In genomic region chr2:240233891-240234502, GRCh38 we compare ENCODE assay signal across 9 cellular contexts.
DNase-seq lines count a peak whose midpoint lies in the region; ATAC-seq and TF ChIP-seq lines count a peak whose summit lies in the region.
"Had no signal": no experiment of that assay in that cellular context is flagged by ENCODE, and none has a peak within 500 bp of the region (broad histone marks: within the 10 kb centered on the region; RNA-seq: fewer than 3 reads in every experiment).

No MANE protein-coding gene starts in this region.

- TF ChIP-seq POLR2A in heart left ventricle (IDR thresholded peaks at IDR 0.05), result no peak

- TF ChIP-seq CTCF in heart left ventricle (IDR thresholded peaks at IDR 0.05), result no peak
- TF ChIP-seq CTCF in GM13977 (IDR thresholded peaks at IDR 0.05; ENCODE audit: extremely low read depth, insufficient read depth, missing control alignments), result no peak

- H3K14ac ChIP-seq in mesenchymal stem cell (ENCODE audit: low read length in 2 of 2), result no peak overlapping the region

- ATAC-seq in heart left ventricle, result peak in 1 of 4 donors; percentile 1
- ATAC-seq in left cardiac atrium, result no peak
- ATAC-seq in aorta (ENCODE audit: low FRiP score), result no peak
- no peak for ATAC-seq in GM19455 (IDR thresholded peaks at IDR 0.05; ENCODE audit: unreplicated experiment)

- no peak overlapping the region for H3K4me3 ChIP-seq in heart left ventricle
- no peak overlapping the region for H3K4me3 ChIP-seq in mesenchymal stem cell (ENCODE audit: insufficient read depth in 1 of 2, low read depth in 1 of 2, low read length in 2 of 2)
- H3K4me3 ChIP-seq in aorta (ENCODE audit: low read length in 2 of 2), result no peak overlapping the region

- 39 to 43% (median 40%) methylated on average over 12 to 15 of the region's 15 CpGs for WGBS in heart left ventricle, 4 donors
- WGBS in mesenchymal stem cell, result 68% methylated on average over 15 of the region's 15 CpGs
- WGBS in aorta, 2 donors, result 48 to 49% methylated on average over 15 of the region's 15 CpGs

- peaks cover 0 to 13% (median 5%) of the 10 kb centered on the region in 12 donors for H3K9me3 ChIP-seq in heart left ventricle
- peaks cover 6% of the 10 kb centered on the region for H3K9me3 ChIP-seq in mesenchymal stem cell (ENCODE audit: control insufficient read depth, low read length)
- no peaks in the 10 kb centered on the region for H3K9me3 ChIP-seq in aorta (ENCODE audit: control insufficient read depth, low read length)

- peak overlapping the region in 1 of 2 experiments; percentile 16 for H3K18ac ChIP-seq in mesenchymal stem cell (ENCODE audit: low read depth in 1 of 2, low read length in 2 of 2)

- H3K27me3 ChIP-seq in heart left ventricle (no peaks in the 10 kb centered on the region), mesenchymal stem cell (ENCODE audit: control insufficient read depth in 1 of 2, insufficient read depth in 1 of 2, low read length in 2 of 2) (peaks cover 0 to 37% of the 10 kb centered on the region in 2 experiments), aorta (ENCODE audit: control insufficient read depth in 1 of 2, insufficient read depth in 2 of 2, low read length in 1 of 2) (no peaks in the 10 kb centered on the region)

- H3K23ac ChIP-seq in mesenchymal stem cell (ENCODE audit: low read length in 2 of 2), result no peak overlapping the region

- H2BK120ac ChIP-seq in mesenchymal stem cell (ENCODE audit: low read depth, low read length), result no peak overlapping the region

- no peak overlapping the region for H3K4me2 ChIP-seq in mesenchymal stem cell (ENCODE audit: low read length, poor library complexity, severe bottlenecking)

- no peak overlapping the region for H3K4ac ChIP-seq in mesenchymal stem cell (ENCODE audit: low read depth in 1 of 2, low read length in 2 of 2)

- H2AFZ ChIP-seq in mesenchymal stem cell (ENCODE audit: low read depth, low read length), result no peak overlapping the region

- peaks cover 0 to 54% (median 22%) of the 10 kb centered on the region in 12 donors for H3K4me1 ChIP-seq in heart left ventricle
- no peaks in the 10 kb centered on the region for H3K4me1 ChIP-seq in mesenchymal stem cell (ENCODE audit: control insufficient read depth, insufficient read depth, low read depth, low read length)
- no peaks in the 10 kb centered on the region for H3K4me1 ChIP-seq in aorta (ENCODE audit: control insufficient read depth in 1 of 2, insufficient read depth in 2 of 2, low read length in 2 of 2)

- in situ Hi-C loops in GM13977 (cut with MboI; ENCODE audit: low pct_unique_long_range_greater_than_20kb, low sequenced_read_pairs, unreplicated experiment), result no loop called here

- H3K9ac ChIP-seq in mesenchymal stem cell (ENCODE audit: low read length), result no peak overlapping the region

- intact Hi-C loops in heart left ventricle (cut with DNase I) (loop anchor here (1.0 to 10.0 kb wide), 13 partner anchors 25 to 351 kb away; partner anchors contain the start of genes CAPN10 (in 1 of the 10), DUSP28 (in 1 of the 10) and RNPEPL1 (in 1 of the 10)), left cardiac atrium (cut with DNase I) (loop anchor here (1.0 to 2.0 kb wide), 2 partner anchors 204 to 205 kb away; no protein-coding TSS in a partner anchor), aorta (cut with DNase I) (loop anchor here (1.0 to 5.0 kb wide), 5 partner anchors 25 to 205 kb away; no protein-coding TSS in a partner anchor)

- DNase-seq in heart left ventricle, result peak in 3 of 5 donors; percentile 12 to 44 (median 19)
- no peak for DNase-seq in left cardiac atrium
- no peak for DNase-seq in caudate nucleus (lab: John Stamatoyannopoulos, UW)
- DNase-seq in mesenchymal stem cell, result peak; percentile 18
- peak; percentile 42 to 75 for DNase-seq in aorta
- DNase-seq in DMS79 treated with DMSO at 0.1 percent for 48 hours (lab: John Stamatoyannopoulos, UW), result no peak
- DNase-seq in GM13977 (ENCODE audit: low spot score), result no peak
- DNase-seq: NCI-H510A treated with DMSO at 0.1 percent for 48 hours had no signal

- no peak overlapping the region for H4K8ac ChIP-seq in mesenchymal stem cell (ENCODE audit: low read length)

- H2BK15ac ChIP-seq in mesenchymal stem cell (ENCODE audit: low read depth, poor library complexity, severe bottlenecking), result no peak overlapping the region

- no peaks in the 10 kb centered on the region for H3K79me1 ChIP-seq in mesenchymal stem cell (replicated peaks; ENCODE audit: low read length, poor library complexity, severe bottlenecking)

- H2BK12ac ChIP-seq in mesenchymal stem cell (ENCODE audit: low read length in 2 of 2), result no peak overlapping the region

- H2BK5ac ChIP-seq in mesenchymal stem cell (ENCODE audit: low read depth, low read length, poor library complexity, severe bottlenecking), result no peak overlapping the region

- H3K36me3 ChIP-seq in heart left ventricle, result no peaks in the 10 kb centered on the region
- H3K36me3 ChIP-seq in mesenchymal stem cell (ENCODE audit: control insufficient read depth in 1 of 2, insufficient read depth in 2 of 2, low read depth in 1 of 2, low read length in 2 of 2), result peaks cover 0 to 3% of the 10 kb centered on the region in 2 experiments
- H3K36me3 ChIP-seq in aorta (ENCODE audit: control insufficient read depth in 1 of 2, insufficient read depth in 2 of 2, low read length in 1 of 2), result no peaks in the 10 kb centered on the region

- peak overlapping the region; percentile 45 for H4K91ac ChIP-seq in mesenchymal stem cell (ENCODE audit: low read length)

- H2AK5ac ChIP-seq in mesenchymal stem cell (ENCODE audit: low read length, severe bottlenecking), result no peak overlapping the region

- H3K27ac ChIP-seq in heart left ventricle (peak overlapping the region in 11 of 12 donors; percentile 12 to 91 (median 55)), caudate nucleus (ENCODE audit: low read depth, low read length) (peak overlapping the region; percentile 40), mesenchymal stem cell (ENCODE audit: low read length, poor library complexity, severe bottlenecking) (no peak overlapping the region), aorta (ENCODE audit: low read depth in 1 of 2, low read length in 2 of 2) (peak overlapping the region in 1 of 2 donors; percentile 49)

Comparison
In these comparisons a context has a peak if more than half of its experiments do, and no peak if none do; other contexts are left out.
1. DNase-seq: peak in heart left ventricle (3 of 5), mesenchymal stem cell (single experiment) and aorta (2 of 2); none in left cardiac atrium (single experiment), caudate nucleus (0 of 61), DMS79 treated with DMSO at 0.1 percent for 48 hours (single experiment) and GM13977 (single experiment).